Comparison of ENCODE assay signal across 22 cellular contexts in genomic region chr15:39549912-39550311, GRCh38.
"Had no signal": no experiment of that assay in that cellular context is flagged by ENCODE, and none has a peak within 500 bp of the region (broad histone marks: within the 10 kb centered on the region; RNA-seq: fewer than 3 reads in every experiment).

No MANE protein-coding gene starts in this region.

- H3K4me2 ChIP-seq: hepatocyte had no signal

- DNase-seq: activated CD4-positive, alpha-beta T cell treated with anti-CD3 and anti-CD28 coated beads, Interleukin-2, amount 50 U/mL, for 1 hour; activated CD4-positive, CD25-positive, alpha-beta regulatory T cell treated with anti-CD3 and anti-CD28 coated beads, Interleukin-2, amount 50 U/mL, for 72 hours; activated CD8-positive, alpha-beta T cell treated with anti-CD3 and anti-CD28 coated beads, Interleukin-2, amount 10 ng/mL, durations not matched to agents 7 days and 5 days; activated gamma-delta T cell treated with Interleukin-2 at 50 U/mL for 16 hours; anterior cingulate cortex; dorsolateral prefrontal cortex; effector memory CD8-positive, alpha-beta T cell; esophagus squamous epithelium; kidney glomerular epithelial cell; naive B cell; occipital lobe; posterior cingulate gyrus; stimulated activated CD4-positive, alpha-beta T cell treated with anti-CD3 and anti-CD28 coated beads, Interleukin-12 subunit alpha, Interleukin-12 subunit beta, amount 100 ng/mL, for 4 hours; stimulated activated CD4-positive, alpha-beta T cell treated with anti-CD3 and anti-CD28 coated beads, Interleukin-4, amount 100 ng/mL, for 4 hours; stimulated activated naive CD8-positive, alpha-beta T cell treated with anti-CD3 and anti-CD28 coated beads, Interleukin-15, Interleukin-2, amounts not matched to agents 100 U/mL and 50 U/mL, for 24 hours; substantia nigra; T-helper 1 cell; thyroid gland; upper lobe of right lung; WERI-Rb-1 had no signal

- H3K79me2 ChIP-seq: hepatocyte had no signal

- H3K4me3 ChIP-seq: dorsolateral prefrontal cortex, esophagus squamous epithelium, hepatocyte, thyroid gland, upper lobe of right lung had no signal

- ATAC-seq: activated CD8-positive, alpha-beta T cell treated with anti-CD3 and anti-CD28 coated beads, Interleukin-2, amount 10 ng/mL, durations not matched to agents 7 days and 5 days; effector memory CD8-positive, alpha-beta T cell; SK-N-SH treated with all-trans-retinoic acid at 6 μM for 48 hours; stimulated activated naive CD8-positive, alpha-beta T cell treated with anti-CD3 and anti-CD28 coated beads, Interleukin-15, Interleukin-2, amounts not matched to agents 100 U/mL and 50 U/mL, for 24 hours; upper lobe of right lung had no signal

- H2AFZ ChIP-seq: hepatocyte had no signal

- H3K36me3 ChIP-seq: esophagus squamous epithelium, thyroid gland, upper lobe of right lung, WERI-Rb-1 had no signal

- H3K9me3 ChIP-seq: thyroid gland, upper lobe of right lung had no signal

- H3K27ac ChIP-seq: dorsolateral prefrontal cortex, esophagus squamous epithelium, hepatocyte, thyroid gland, upper lobe of right lung, WERI-Rb-1 had no signal

- H3K27me3 ChIP-seq: dorsolateral prefrontal cortex, esophagus squamous epithelium, hepatocyte, thyroid gland, upper lobe of right lung had no signal

- H3K4me1 ChIP-seq: upper lobe of right lung had no signal
